Comparison of ENCODE assay signal across 18 cellular contexts in the genomic region with DNA sequence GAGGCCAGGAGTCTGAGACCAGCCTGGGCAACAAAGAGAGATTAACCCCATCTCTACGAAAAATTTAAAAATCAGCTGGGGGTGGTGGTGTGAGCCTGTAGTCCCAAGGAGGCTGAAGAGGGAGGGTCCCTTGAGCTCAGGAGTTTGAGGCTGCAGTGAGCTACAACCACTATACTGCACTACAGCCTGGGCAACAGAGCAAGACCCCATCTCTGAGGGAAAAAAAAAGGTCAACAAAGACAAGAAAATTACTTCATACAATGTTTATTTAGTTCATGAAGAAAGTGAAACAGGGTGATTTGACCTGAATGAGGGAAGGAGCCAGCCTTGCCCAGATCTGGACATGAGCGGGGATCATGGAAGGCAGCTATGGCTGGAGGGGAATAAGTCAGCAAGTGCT. TPM values are rescaled to one million over a fixed set of nuclear protein-coding genes. Genes with fewer than 3 reads are reported as not detected.
A peak's percentile ranks its signal among the peaks of the same experiment; 100 is the strongest.
DNase-seq lines count a peak whose midpoint lies in the region; ATAC-seq and TF ChIP-seq lines count a peak whose summit lies in the region.
"Had no signal": no experiment of that assay in that cellular context is flagged by ENCODE, and none has a peak within 500 bp of the region (broad histone marks: within the 10 kb centered on the region; RNA-seq: fewer than 3 reads in every experiment).

No MANE protein-coding gene starts in this region.

- no peaks in the 10 kb centered on the region for H3K36me3 ChIP-seq in gastrocnemius medialis
- H3K36me3 ChIP-seq: BLaER1 had no signal

- TF ChIP-seq POLR2A in gastrocnemius medialis (IDR thresholded peaks at IDR 0.05): no peak

- no peak for TF ChIP-seq CTCF in progenitor cell of endocrine pancreas (IDR thresholded peaks at IDR 0.05; ENCODE audit: unreplicated experiment)
- no peak for TF ChIP-seq CTCF in gastrocnemius medialis (IDR thresholded peaks at IDR 0.05 in 4 of 5, conservative IDR thresholded peaks at IDR 0.05 in 1 of 5)

- peaks cover 6% of the 10 kb centered on the region for H3K4me1 Mint-ChIP-seq in activated naive CD8-positive, alpha-beta T cell treated with anti-CD3 and anti-CD28 coated beads for 36 hours
- peaks cover 20% of the 10 kb centered on the region for H3K4me1 Mint-ChIP-seq in activated naive CD8-positive, alpha-beta T cell treated with anti-CD3 and anti-CD28 coated beads, Interleukin-2, amount 50 U/mL, for 24 hours
- H3K4me1 Mint-ChIP-seq in progenitor cell of endocrine pancreas (ENCODE audit: low read depth): no peaks in the 10 kb centered on the region

- H3K27me3 Mint-ChIP-seq in activated naive CD8-positive, alpha-beta T cell treated with anti-CD3 and anti-CD28 coated beads for 36 hours: peaks cover 58% of the 10 kb centered on the region
- H3K27me3 Mint-ChIP-seq in activated naive CD8-positive, alpha-beta T cell treated with anti-CD3 and anti-CD28 coated beads, Interleukin-2, amount 50 U/mL, for 24 hours: peaks cover 6% of the 10 kb centered on the region
- peaks cover 8% of the 10 kb centered on the region for H3K27me3 Mint-ChIP-seq in progenitor cell of endocrine pancreas

- no peak overlapping the region for H3K4me3 ChIP-seq in gastrocnemius medialis
- H3K4me3 ChIP-seq: BLaER1, GM23248 had no signal

- in situ Hi-C loops in gastrocnemius medialis (cut with MboI; ENCODE audit: low sequenced_read_pairs in 4 of 4): no loop called here

- H3K27ac Mint-ChIP-seq in activated naive CD8-positive, alpha-beta T cell treated with anti-CD3 and anti-CD28 coated beads for 36 hours: peak overlapping the region; percentile 5
- H3K27ac Mint-ChIP-seq in activated naive CD8-positive, alpha-beta T cell treated with anti-CD3 and anti-CD28 coated beads, Interleukin-2, amount 50 U/mL, for 24 hours: no peak overlapping the region
- no peak overlapping the region for H3K27ac Mint-ChIP-seq in progenitor cell of endocrine pancreas

- no peaks in the 10 kb centered on the region for H3K4me1 ChIP-seq in gastrocnemius medialis
- H3K4me1 ChIP-seq: BLaER1 had no signal

- no peak for DNase-seq in activated naive CD8-positive, alpha-beta T cell treated with anti-CD3 and anti-CD28 coated beads for 36 hours
- DNase-seq in activated naive CD8-positive, alpha-beta T cell treated with anti-CD3 and anti-CD28 coated beads, Interleukin-2, amount 50 U/mL, for 24 hours: no peak
- peak; percentile 13 for DNase-seq in ecto neural progenitor cell (ENCODE audit: low spot score)
- peak; percentile 7 for DNase-seq in mucosa of gallbladder (ENCODE audit: low spot score)
- DNase-seq in COR-L47 (lab: John Stamatoyannopoulos, UW): no peak
- no peak for DNase-seq in progenitor cell of endocrine pancreas (ENCODE audit: low spot score, unreplicated experiment)
- no peak for DNase-seq in gastrocnemius medialis
- no peak for DNase-seq in mesenteric fat pad (ENCODE audit: low spot score)
- DNase-seq: 8988T; AML-193; CD4-positive, alpha-beta memory T cell; DMS153; DMS79 treated with DMSO at 0.1 percent for 48 hours; EL; GM23248 had no signal

- H3K27me3 ChIP-seq in gastrocnemius medialis: no peaks in the 10 kb centered on the region
- H3K27me3 ChIP-seq: BLaER1 had no signal

- H3K4me3 Mint-ChIP-seq in activated naive CD8-positive, alpha-beta T cell treated with anti-CD3 and anti-CD28 coated beads for 36 hours: no peak overlapping the region
- H3K4me3 Mint-ChIP-seq in activated naive CD8-positive, alpha-beta T cell treated with anti-CD3 and anti-CD28 coated beads, Interleukin-2, amount 50 U/mL, for 24 hours: no peak overlapping the region
- no peak overlapping the region for H3K4me3 Mint-ChIP-seq in progenitor cell of endocrine pancreas (ENCODE audit: low read depth)

- ATAC-seq in activated naive CD8-positive, alpha-beta T cell treated with anti-CD3 and anti-CD28 coated beads, Interleukin-2, amount 50 U/mL, for 24 hours: no peak
- no peak for ATAC-seq in gastrocnemius medialis
- ATAC-seq: HCT116 had no signal

- H3K9me3 ChIP-seq in gastrocnemius medialis: no peaks in the 10 kb centered on the region
- H3K9me3 ChIP-seq: BLaER1 had no signal

- H3K9me3 Mint-ChIP-seq in activated naive CD8-positive, alpha-beta T cell treated with anti-CD3 and anti-CD28 coated beads for 36 hours: no peaks in the 10 kb centered on the region
- no peaks in the 10 kb centered on the region for H3K9me3 Mint-ChIP-seq in activated naive CD8-positive, alpha-beta T cell treated with anti-CD3 and anti-CD28 coated beads, Interleukin-2, amount 50 U/mL, for 24 hours
- H3K9me3 Mint-ChIP-seq in progenitor cell of endocrine pancreas (ENCODE audit: low read depth): peaks cover 3% of the 10 kb centered on the region

- intact Hi-C loops in gastrocnemius medialis (cut with DNase I; ENCODE audit: low total_unique reads): no loop called here

- no peak overlapping the region for H3K27ac ChIP-seq in gastrocnemius medialis
- H3K27ac ChIP-seq: BLaER1, GM23248, HL-60 had no signal

- H3K36me3 Mint-ChIP-seq in activated naive CD8-positive, alpha-beta T cell treated with anti-CD3 and anti-CD28 coated beads for 36 hours: no peaks in the 10 kb centered on the region
- H3K36me3 Mint-ChIP-seq in activated naive CD8-positive, alpha-beta T cell treated with anti-CD3 and anti-CD28 coated beads, Interleukin-2, amount 50 U/mL, for 24 hours (ENCODE audit: low read depth): no peaks in the 10 kb centered on the region
- H3K36me3 Mint-ChIP-seq in progenitor cell of endocrine pancreas (ENCODE audit: insufficient read depth): peaks cover 3% of the 10 kb centered on the region
- H3K36me3 Mint-ChIP-seq: CD4-positive, alpha-beta memory T cell had no signal

RNA-seq across cellular contexts. Expression of gene TMEM163, which starts 59.1 kb away (rescaled TPM):
- not detected for total RNA-seq in activated naive CD8-positive, alpha-beta T cell treated with anti-CD3 and anti-CD28 coated beads for 36 hours
- total RNA-seq in mucosa of gallbladder: 36.1 TPM
- 3.7 and 3.8 TPM in 2 replicates for total RNA-seq in progenitor cell of endocrine pancreas
- not detected for total RNA-seq in gastrocnemius medialis
- total RNA-seq in mesenteric fat pad: 1.9 TPM
- total RNA-seq: CD4-positive, alpha-beta memory T cell; GM23248 had no signal

Comparison
In these comparisons a context has a peak if more than half of its experiments do, and no peak if none do; other contexts are left out.
1. DNase-seq: peak in ecto neural progenitor cell (single experiment) and mucosa of gallbladder (single experiment); none in activated naive CD8-positive, alpha-beta T cell treated with anti-CD3 and anti-CD28 coated beads for 36 hours (single experiment), activated naive CD8-positive, alpha-beta T cell treated with anti-CD3 and anti-CD28 coated beads, Interleukin-2, amount 50 U/mL, for 24 hours (single experiment), COR-L47 (single experiment), progenitor cell of endocrine pancreas (single experiment), gastrocnemius medialis (0 of 2) and mesenteric fat pad (single experiment).